In the genomic region with DNA sequence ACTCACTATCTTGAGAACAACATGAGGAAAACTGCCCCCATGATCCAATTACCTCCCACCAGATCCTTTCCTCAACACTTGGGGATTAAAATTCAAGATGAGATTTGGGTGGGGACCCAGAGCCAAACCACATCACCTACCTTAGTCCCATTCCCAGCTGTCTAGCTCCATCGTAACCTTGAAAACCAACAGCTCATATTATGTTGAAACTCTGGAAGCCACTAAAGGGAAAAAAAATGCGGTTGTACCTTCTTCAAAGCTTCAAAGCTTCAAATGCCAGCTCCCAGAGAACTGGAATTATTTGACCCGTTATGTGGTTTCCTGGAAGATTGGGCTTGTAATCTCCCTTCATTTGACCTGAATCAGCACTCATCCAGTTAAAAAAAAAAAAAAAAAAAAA, we compare ENCODE assay signal across 29 cellular contexts.
"Had no signal": no experiment of that assay in that cellular context is flagged by ENCODE, and none has a peak within 500 bp of the region (broad histone marks: within the 10 kb centered on the region; RNA-seq: fewer than 3 reads in every experiment).

No MANE protein-coding gene starts in this region.

- H3K4me3 ChIP-seq: ascending aorta, cardiac muscle cell had no signal

- H3K27me3 ChIP-seq: ascending aorta, cardiac muscle cell had no signal

- H3K27ac ChIP-seq: ascending aorta, cardiac muscle cell, VCaP had no signal

- H3K4me1 ChIP-seq: ascending aorta had no signal

- H3K36me3 ChIP-seq: ascending aorta, cardiac muscle cell had no signal

- DNase-seq: activated B cell treated with CpG ODN at 0.5 μM for 24 hours; activated CD4-positive, alpha-beta memory T cell treated with anti-CD3 and anti-CD28 coated beads, Interleukin-2, amount 10 ng/mL, durations not matched to agents 7 days and 5 days; activated CD4-positive, alpha-beta T cell treated with anti-CD3 and anti-CD28 coated beads for 36 hours; activated CD4-positive, alpha-beta T cell treated with anti-CD3 and anti-CD28 coated beads for 48 hours; activated CD4-positive, alpha-beta T cell treated with anti-CD3 and anti-CD28 coated beads, Interleukin-2, amount 10 ng/mL, durations not matched to agents 7 days and 5 days; activated CD4-positive, alpha-beta T cell treated with anti-CD3 and anti-CD28 coated beads, Interleukin-2, amount 50 U/mL, for 48 hours; activated CD4-positive, CD25-positive, alpha-beta regulatory T cell treated with anti-CD3 and anti-CD28 coated beads, Interleukin-2, amount 50 U/mL, for 72 hours; activated CD8-positive, alpha-beta memory T cell treated with anti-CD3 and anti-CD28 coated beads for 24 hours; activated CD8-positive, alpha-beta memory T cell treated with anti-CD3 and anti-CD28 coated beads, Interleukin-2, amount 10 ng/mL, durations not matched to agents 7 days and 5 days; activated CD8-positive, alpha-beta memory T cell treated with anti-CD3 and anti-CD28 coated beads, Interleukin-2, amount 50 U/mL, for 48 hours; activated CD8-positive, alpha-beta T cell treated with anti-CD3 and anti-CD28 coated beads, Interleukin-2, amount 10 ng/mL, durations not matched to agents 7 days and 5 days; activated effector memory CD4-positive, alpha-beta T cell treated with Interleukin-2 at 50 U/mL for 16 hours; activated gamma-delta T cell; activated naive CD4-positive, alpha-beta T cell treated with anti-CD3 and anti-CD28 coated beads, Interleukin-2, amount 10 ng/mL, durations not matched to agents 7 days and 5 days; activated naive CD4-positive, alpha-beta T cell treated with Interleukin-2 at 50 U/mL for 16 hours; activated naive CD8-positive, alpha-beta T cell treated with anti-CD3 and anti-CD28 coated beads, Interleukin-2, amount 10 ng/mL, durations not matched to agents 7 days and 5 days; activated naive CD8-positive, alpha-beta T cell treated with anti-CD3 and anti-CD28 coated beads, Interleukin-2, amount 50 U/mL, for 24 hours; activated T-cell treated with anti-CD3 and anti-CD28 coated beads, Interleukin-2, amount 50 U/mL, for 24 hours; activated T-cell treated with anti-CD3 and anti-CD28 coated beads, Interleukin-2, amount 50 U/mL, for 48 hours; amygdala; anterior cingulate cortex; caudate nucleus; cerebellar nuclear complex; T-helper 1 cell; T-helper 2 cell; T-helper 9 cell had no signal
